Comparison of ENCODE assay signal across 8 cellular contexts in genomic region chr6:142692942-142693341, GRCh38.
A peak's percentile ranks its signal among the peaks of the same experiment; 100 is the strongest.
DNase-seq lines count a peak whose midpoint lies in the region; ATAC-seq, FAIRE-seq and TF ChIP-seq lines count a peak whose summit lies in the region.

No MANE protein-coding gene starts in this region.

- no peak overlapping the region for H3K27ac ChIP-seq in H1 (ENCODE audit: low read depth, low read length)

- H3K36me3 Mint-ChIP-seq in mesothelial cell of epicardium = no peaks in the 10 kb centered on the region

- H2BK5ac ChIP-seq in H1 (ENCODE audit: low read depth, low read length) = no peak overlapping the region

- TF ChIP-seq EP300 in H1 (IDR thresholded peaks at IDR 0.05; ENCODE audit: borderline replicate concordance in 1 of 2, low read depth in 2 of 2, low read length in 2 of 2) = no peak

- H2BK20ac ChIP-seq in H1 (ENCODE audit: low read length) = no peak overlapping the region; the same call in 1 of the 2 replicates

- CTCF ChIA-PET in H1 (lab: Charles Lee; ENCODE audit: partially characterized antibody) = interaction anchor here (0.7 to 3.2 kb wide), 51 partner anchors 9 to 737 kb away, joined by 3 to 35 read pairs (median 4); no protein-coding TSS in a partner anchor

- H3K9me3 ChIP-seq in H1 (ENCODE audit: insufficient read depth in 2 of 2, low read depth in 1 of 2, low read length in 1 of 2) = no peaks in the 10 kb centered on the region

- no peak overlapping the region for H3K14ac ChIP-seq in H1 (ENCODE audit: insufficient read length)

- H2BK12ac ChIP-seq in H1 (ENCODE audit: low read depth, low read length) = no peak overlapping the region; the same call in 1 of the 2 replicates

- no peak overlapping the region for H3K56ac ChIP-seq in H1 (replicated peaks; ENCODE audit: insufficient read length, low read depth, low read length)

- TF ChIP-seq RAD21 in H1 (IDR thresholded peaks at IDR 0.05 in 1 of 2, conservative IDR thresholded peaks at IDR 0.05 in 1 of 2; ENCODE audit: low read depth in 2 of 2, low read length in 2 of 2) = peak; percentile 96

- H3K79me2 ChIP-seq in H1 (ENCODE audit: control insufficient read depth in 1 of 2, insufficient read depth in 2 of 2, low read length in 2 of 2) = no peaks in the 10 kb centered on the region

- H3K4me2 ChIP-seq in H1 (ENCODE audit: insufficient read depth in 1 of 2, low read depth in 2 of 2, low read length in 2 of 2) = peak overlapping the region in 1 of 2 experiments; percentile 31; a peak in 1 of 4 replicates

- H3K23ac ChIP-seq in H1 (ENCODE audit: insufficient read length) = no peak overlapping the region

- no peak overlapping the region for H4K91ac ChIP-seq in H1 (replicated peaks; ENCODE audit: insufficient read length, low read length)

- H3K18ac ChIP-seq in H1 (ENCODE audit: extremely low read depth, low read length) = no peak overlapping the region

- no peaks in the 10 kb centered on the region for H3K79me1 ChIP-seq in H1 (ENCODE audit: low read depth, low read length)

- peak; percentile 69 for DNase-seq in activated gamma-delta T cell treated with Interleukin-2 at 50 U/mL for 16 hours
- no peak for DNase-seq in activated gamma-delta T cell (lab: John Stamatoyannopoulos, UW)
- peak; percentile 25 for DNase-seq in NCI-H524 treated with DMSO at 0.1 percent for 48 hours (lab: John Stamatoyannopoulos, UW)
- peak; percentile 23 to 41 for DNase-seq in activated CD8-positive, alpha-beta memory T cell treated with anti-CD3 and anti-CD28 coated beads for 1 hour (ENCODE audit: extremely low read depth in 1 of 2, low read depth in 1 of 2)
- peak; percentile 25 to 87 for DNase-seq in H1 (ENCODE audit: low read depth in 1 of 2, low spot score in 2 of 2)
- DNase-seq in mesothelial cell of epicardium (ENCODE audit: low spot score in 2 of 2, unreplicated experiment in 2 of 2) = peak; percentile 56 to 75
- peak; percentile 25 to 57 for DNase-seq in stimulated activated CD8-positive, alpha-beta memory T cell treated with anti-CD3 and anti-CD28 coated beads, Interleukin-2, amount 100 ng/mL, for 48 hours (ENCODE audit: low read depth in 2 of 2)

- peak overlapping the region in 1 of 4 experiments; percentile 17; a peak in 3 of 8 replicates for H3K4me3 ChIP-seq in H1 (ENCODE audit: extremely low read depth in 1 of 4, insufficient read depth in 2 of 4, low read depth in 3 of 4, low read length in 4 of 4)

- no peak overlapping the region for H4K5ac ChIP-seq in H1 (ENCODE audit: insufficient read length, low read depth, low read length)

- FAIRE-seq in H1 (lab: Jason Lieb, UNC) = peak; percentile 94

- peaks cover 9% of the 10 kb centered on the region for H3K27me3 Mint-ChIP-seq in mesothelial cell of epicardium (ENCODE audit: low read depth)

- ATAC-seq in HG03135 (IDR thresholded peaks at IDR 0.05; ENCODE audit: unreplicated experiment) = peak; percentile 70

- no peaks in the 10 kb centered on the region for H3K27me3 ChIP-seq in H1 (replicated peaks in 1 of 4; ENCODE audit: control insufficient read depth in 3 of 4, extremely low read depth in 1 of 4, insufficient read depth in 3 of 4, low read length in 3 of 4)

- H3K4ac ChIP-seq in H1 (replicated peaks; ENCODE audit: insufficient read length, low read depth, low read length) = no peak overlapping the region

- peaks cover 0 to 3% (median under 1%) of the 10 kb centered on the region in 4 experiments; a peak in 3 of 7 replicates for H3K4me1 ChIP-seq in H1 (replicated peaks in 1 of 4; ENCODE audit: control insufficient read depth in 3 of 4, insufficient read depth in 4 of 4, low read length in 3 of 4)

- no peak overlapping the region for H2BK120ac ChIP-seq in H1 (replicated peaks; ENCODE audit: low read depth, low read length)

- H2BK15ac ChIP-seq in H1 (ENCODE audit: low read length) = no peak overlapping the region

- TF ChIP-seq CTCF in H1 (IDR thresholded peaks at IDR 0.05; ENCODE audit: control extremely low read depth in 1 of 3, insufficient read depth in 1 of 3, low read depth in 1 of 3, low read length in 3 of 3) = peak; percentile 81 to 90 (median 86)
- peak; percentile 95 for TF ChIP-seq CTCF in mesothelial cell of epicardium (IDR thresholded peaks at IDR 0.05; ENCODE audit: unreplicated experiment)

- POLR2A ChIA-PET in H1 (lab: Charles Lee; ENCODE audit: partially characterized antibody) = no interaction called here

- no peaks in the 10 kb centered on the region for H3K36me3 ChIP-seq in H1 (ENCODE audit: control insufficient read depth in 2 of 4, insufficient read depth in 4 of 4, low read length in 3 of 4)

- no peaks in the 10 kb centered on the region for H3K9me3 Mint-ChIP-seq in mesothelial cell of epicardium

- H4K20me1 ChIP-seq in H1 (replicated peaks in 1 of 2; ENCODE audit: control insufficient read depth in 1 of 2, insufficient read depth in 2 of 2, low read length in 2 of 2) = no peaks in the 10 kb centered on the region

- no peaks in the 10 kb centered on the region for H3K23me2 ChIP-seq in H1 (ENCODE audit: low read depth, low read length)

- H3K4me1 Mint-ChIP-seq in mesothelial cell of epicardium = peaks cover 7% of the 10 kb centered on the region

- no peak overlapping the region for H3K27ac Mint-ChIP-seq in mesothelial cell of epicardium

- no peak overlapping the region for H2AK5ac ChIP-seq in H1 (ENCODE audit: low read depth, low read length)

- TF ChIP-seq POLR2A in H1 (IDR thresholded peaks at IDR 0.05; ENCODE audit: control extremely low read depth in 1 of 2, low read depth in 2 of 2, low read length in 2 of 2) = no peak

- H2AFZ ChIP-seq in H1 (ENCODE audit: low read length) = peak overlapping the region; percentile 92

- 19% methylated on average over 11 of the region's 11 CpGs; no CpG with 5 or more reads in 1 of the 2 experiments for WGBS in H1 (ENCODE audit: extremely low coverage in 1 of 2, insufficient coverage in 1 of 2, insufficient read length in 1 of 2, insufficient replicate concordance in 2 of 2, low coverage in 1 of 2, low lambda C conversion rate in 2 of 2, missing lambda C conversion rate in 1 of 2), 2 experiments

- H3K9ac ChIP-seq in H1 (replicated peaks in 1 of 4; ENCODE audit: extremely low read depth in 1 of 4, low read depth in 3 of 4, low read length in 3 of 4) = no peak overlapping the region

- H3K4me3 Mint-ChIP-seq in mesothelial cell of epicardium = peak overlapping the region; percentile 34

- H4K8ac ChIP-seq in H1 (ENCODE audit: extremely low read depth, insufficient read depth, low read length) = no peak overlapping the region

TF ChIP-seq in H1, 55 proteins besides CTCF, POLR2A, EP300 and RAD21:
- TF ChIP-seq MAFK (IDR thresholded peaks at IDR 0.05; ENCODE audit: low read depth, low read length) (no peak), RBBP5 (IDR thresholded peaks at IDR 0.05; ENCODE audit: borderline replicate concordance, low read depth, low read length) (no peak), CREB1 (IDR thresholded peaks at IDR 0.05) (peak; percentile 29; the same call in 1 of the 2 replicates), RFX5 (IDR thresholded peaks at IDR 0.05; ENCODE audit: borderline replicate concordance, low read depth, low read length) (no peak)
- TF ChIP-seq, protein P1, sequence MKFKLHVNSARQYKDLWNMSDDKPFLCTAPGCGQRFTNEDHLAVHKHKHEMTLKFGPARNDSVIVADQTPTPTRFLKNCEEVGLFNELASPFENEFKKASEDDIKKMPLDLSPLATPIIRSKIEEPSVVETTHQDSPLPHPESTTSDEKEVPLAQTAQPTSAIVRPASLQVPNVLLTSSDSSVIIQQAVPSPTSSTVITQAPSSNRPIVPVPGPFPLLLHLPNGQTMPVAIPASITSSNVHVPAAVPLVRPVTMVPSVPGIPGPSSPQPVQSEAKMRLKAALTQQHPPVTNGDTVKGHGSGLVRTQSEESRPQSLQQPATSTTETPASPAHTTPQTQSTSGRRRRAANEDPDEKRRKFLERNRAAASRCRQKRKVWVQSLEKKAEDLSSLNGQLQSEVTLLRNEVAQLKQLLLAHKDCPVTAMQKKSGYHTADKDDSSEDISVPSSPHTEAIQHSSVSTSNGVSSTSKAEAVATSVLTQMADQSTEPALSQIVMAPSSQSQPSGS (IDR thresholded peaks at IDR 0.05; ENCODE audit: low read length) = peak; percentile 76; the same call in 1 of the 2 replicates
